ENCODE assay signal across 1 cellular context in the genomic region with DNA sequence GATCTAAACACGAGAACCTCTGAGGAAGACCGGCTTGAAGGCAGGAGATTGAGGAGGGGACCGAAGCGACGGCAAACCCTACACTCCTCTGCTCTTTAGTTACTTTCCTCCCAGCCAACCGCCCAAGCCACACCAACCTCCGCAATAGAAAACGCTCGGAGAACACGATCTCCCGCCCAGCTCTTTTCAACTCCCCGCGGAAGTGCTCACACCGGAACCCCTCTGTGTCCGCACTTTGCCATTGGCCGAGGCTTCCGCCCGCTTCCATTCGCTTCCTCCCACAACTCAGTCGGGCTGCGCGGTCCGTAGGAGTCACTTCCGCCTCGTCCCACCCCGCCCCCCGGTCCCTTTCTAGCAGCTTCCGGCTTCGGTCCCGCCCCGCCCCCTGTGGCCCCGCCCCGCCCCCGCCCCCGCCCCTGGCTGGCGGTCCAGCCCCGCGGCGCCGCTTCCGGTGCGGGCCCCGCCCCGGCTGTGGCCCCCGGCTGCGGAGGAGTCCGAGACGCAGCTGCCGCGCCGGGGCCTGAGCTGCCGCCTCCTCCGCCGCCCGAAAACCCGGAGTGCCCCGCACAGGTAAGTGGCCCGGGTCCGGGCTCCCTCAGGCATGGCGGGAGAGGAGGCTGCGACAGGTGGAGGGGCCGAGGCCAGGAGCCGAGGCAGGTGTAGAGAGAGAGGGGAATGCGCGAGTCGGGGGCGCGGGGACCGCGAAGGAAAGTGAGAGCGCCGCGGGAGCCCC.
TF ChIP-seq lines count a peak whose summit lies in the region.

A gene with protein sequence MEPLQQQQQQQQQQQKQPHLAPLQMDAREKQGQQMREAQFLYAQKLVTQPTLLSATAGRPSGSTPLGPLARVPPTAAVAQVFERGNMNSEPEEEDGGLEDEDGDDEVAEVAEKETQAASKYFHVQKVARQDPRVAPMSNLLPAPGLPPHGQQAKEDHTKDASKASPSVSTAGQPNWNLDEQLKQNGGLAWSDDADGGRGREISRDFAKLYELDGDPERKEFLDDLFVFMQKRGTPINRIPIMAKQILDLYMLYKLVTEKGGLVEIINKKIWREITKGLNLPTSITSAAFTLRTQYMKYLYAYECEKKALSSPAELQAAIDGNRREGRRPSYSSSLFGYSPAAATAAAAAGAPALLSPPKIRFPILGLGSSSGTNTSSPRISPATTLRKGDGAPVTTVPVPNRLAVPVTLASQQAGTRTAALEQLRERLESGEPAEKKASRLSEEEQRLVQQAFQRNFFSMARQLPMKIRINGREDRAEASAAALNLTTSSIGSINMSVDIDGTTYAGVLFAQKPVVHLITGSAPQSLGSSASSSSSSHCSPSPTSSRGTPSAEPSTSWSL (plus strand): TSS at position 460 of the 733 bp plus-strand sequence. CDS start 2,717 bp downstream, outside the sequence.

TF ChIP-seq in HepG2, 621 proteins besides CTCF, POLR2A, EP300 and RAD21 (continued from another document and continues in another):
- no peak for TF ChIP-seq NCOR1 (IDR thresholded peaks at IDR 0.05; ENCODE audit: borderline replicate concordance, low read length)
- TF ChIP-seq ZNF510 (CRISPR knock-in tag; IDR thresholded peaks at IDR 0.05; ENCODE audit: low read depth), result no peak
- no peak for TF ChIP-seq HNRNPL (IDR thresholded peaks at IDR 0.05; ENCODE audit: low read depth, low read length)
- TF ChIP-seq ZNF468 (CRISPR knock-in tag; IDR thresholded peaks at IDR 0.05), result no peak
- no peak for TF ChIP-seq ETV6 (CRISPR knock-in tag; conservative IDR thresholded peaks at IDR 0.05)
- TF ChIP-seq, protein P1, sequence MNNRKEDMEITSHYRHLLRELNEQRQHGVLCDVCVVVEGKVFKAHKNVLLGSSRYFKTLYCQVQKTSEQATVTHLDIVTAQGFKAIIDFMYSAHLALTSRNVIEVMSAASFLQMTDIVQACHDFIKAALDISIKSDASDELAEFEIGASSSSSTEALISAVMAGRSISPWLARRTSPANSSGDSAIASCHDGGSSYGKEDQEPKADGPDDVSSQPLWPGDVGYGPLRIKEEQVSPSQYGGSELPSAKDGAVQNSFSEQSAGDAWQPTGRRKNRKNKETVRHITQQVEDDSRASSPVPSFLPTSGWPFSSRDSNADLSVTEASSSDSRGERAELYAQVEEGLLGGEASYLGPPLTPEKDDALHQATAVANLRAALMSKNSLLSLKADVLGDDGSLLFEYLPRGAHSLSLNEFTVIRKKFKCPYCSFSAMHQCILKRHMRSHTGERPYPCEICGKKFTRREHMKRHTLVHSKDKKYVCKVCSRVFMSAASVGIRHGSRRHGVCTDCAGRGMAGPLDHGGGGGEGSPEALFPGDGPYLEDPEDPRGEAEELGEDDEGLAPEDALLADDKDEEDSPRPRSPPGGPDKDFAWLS (CRISPR knock-in tag; IDR thresholded peaks at IDR 0.05; ENCODE audit: borderline replicate concordance), result no peak
- TF ChIP-seq ZNF431 (CRISPR knock-in tag; IDR thresholded peaks at IDR 0.05; ENCODE audit: borderline replicate concordance, low read depth), result no peak
- TF ChIP-seq ZNF563 (CRISPR knock-in tag; IDR thresholded peaks at IDR 0.05), result peak; percentile 63
- no peak for TF ChIP-seq MEIS1 (CRISPR knock-in tag; IDR thresholded peaks at IDR 0.05; ENCODE audit: borderline replicate concordance)
- TF ChIP-seq REPIN1 (CRISPR knock-in tag; IDR thresholded peaks at IDR 0.05; ENCODE audit: borderline replicate concordance, low read depth), result peak; percentile 55; the same call in 1 of the 2 replicates
- no peak for TF ChIP-seq KAT7 (CRISPR knock-in tag; IDR thresholded peaks at IDR 0.05; ENCODE audit: borderline replicate concordance)
- 0 out of 2 replicates have a peak, but pooled peaks have one; percentile 19 for TF ChIP-seq ZNF317 (CRISPR knock-in tag; IDR thresholded peaks at IDR 0.05)
- no peak for TF ChIP-seq ZNF879 (CRISPR knock-in tag; IDR thresholded peaks at IDR 0.05)
- no peak for TF ChIP-seq TARDBP (CRISPR knock-in tag; IDR thresholded peaks at IDR 0.05)
- TF ChIP-seq, protein P2, sequence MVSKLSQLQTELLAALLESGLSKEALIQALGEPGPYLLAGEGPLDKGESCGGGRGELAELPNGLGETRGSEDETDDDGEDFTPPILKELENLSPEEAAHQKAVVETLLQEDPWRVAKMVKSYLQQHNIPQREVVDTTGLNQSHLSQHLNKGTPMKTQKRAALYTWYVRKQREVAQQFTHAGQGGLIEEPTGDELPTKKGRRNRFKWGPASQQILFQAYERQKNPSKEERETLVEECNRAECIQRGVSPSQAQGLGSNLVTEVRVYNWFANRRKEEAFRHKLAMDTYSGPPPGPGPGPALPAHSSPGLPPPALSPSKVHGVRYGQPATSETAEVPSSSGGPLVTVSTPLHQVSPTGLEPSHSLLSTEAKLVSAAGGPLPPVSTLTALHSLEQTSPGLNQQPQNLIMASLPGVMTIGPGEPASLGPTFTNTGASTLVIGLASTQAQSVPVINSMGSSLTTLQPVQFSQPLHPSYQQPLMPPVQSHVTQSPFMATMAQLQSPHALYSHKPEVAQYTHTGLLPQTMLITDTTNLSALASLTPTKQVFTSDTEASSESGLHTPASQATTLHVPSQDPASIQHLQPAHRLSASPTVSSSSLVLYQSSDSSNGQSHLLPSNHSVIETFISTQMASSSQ (IDR thresholded peaks at IDR 0.05; ENCODE audit: low read depth), result no peak
- TF ChIP-seq, protein P2 (CRISPR knock-in tag; IDR thresholded peaks at IDR 0.05; ENCODE audit: borderline replicate concordance), result no peak
- TF ChIP-seq, protein P3, sequence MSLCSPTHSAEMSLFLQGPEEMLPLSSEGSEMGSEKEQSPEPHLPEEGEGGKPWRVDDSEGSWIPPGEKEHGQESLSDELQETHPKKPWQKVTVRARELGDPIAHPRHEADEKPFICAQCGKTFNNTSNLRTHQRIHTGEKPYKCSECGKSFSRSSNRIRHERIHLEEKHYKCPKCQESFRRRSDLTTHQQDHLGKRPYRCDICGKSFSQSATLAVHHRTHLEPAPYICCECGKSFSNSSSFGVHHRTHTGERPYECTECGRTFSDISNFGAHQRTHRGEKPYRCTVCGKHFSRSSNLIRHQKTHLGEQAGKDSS (CRISPR knock-in tag; IDR thresholded peaks at IDR 0.05; ENCODE audit: borderline replicate concordance, low read depth), result 0 out of 2 replicates have a peak, but pooled peaks have one; percentile 52
- TF ChIP-seq, protein P4, sequence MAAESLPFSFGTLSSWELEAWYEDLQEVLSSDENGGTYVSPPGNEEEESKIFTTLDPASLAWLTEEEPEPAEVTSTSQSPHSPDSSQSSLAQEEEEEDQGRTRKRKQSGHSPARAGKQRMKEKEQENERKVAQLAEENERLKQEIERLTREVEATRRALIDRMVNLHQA (CRISPR knock-in tag; IDR thresholded peaks at IDR 0.05), result no peak
- TF ChIP-seq XBP1 (CRISPR knock-in tag; IDR thresholded peaks at IDR 0.05), result no peak
- no peak for TF ChIP-seq ZNF207 (IDR thresholded peaks at IDR 0.05; ENCODE audit: borderline replicate concordance)
- TF ChIP-seq ZNF883 (CRISPR knock-in tag; IDR thresholded peaks at IDR 0.05; ENCODE audit: not compliant biosample characterization), result no peak
- TF ChIP-seq ZBTB8A (CRISPR knock-in tag; IDR thresholded peaks at IDR 0.05; ENCODE audit: borderline replicate concordance, low read depth), result no peak
- TF ChIP-seq SIN3B (IDR thresholded peaks at IDR 0.05; ENCODE audit: low read length), result peak; percentile 98
- TF ChIP-seq NFIC (IDR thresholded peaks at IDR 0.05; ENCODE audit: low read length), result 0 out of 2 replicates have a peak, but pooled peaks have one; percentile 37
- no peak for TF ChIP-seq TOE1 (CRISPR knock-in tag; IDR thresholded peaks at IDR 0.05)
- TF ChIP-seq, protein P5, sequence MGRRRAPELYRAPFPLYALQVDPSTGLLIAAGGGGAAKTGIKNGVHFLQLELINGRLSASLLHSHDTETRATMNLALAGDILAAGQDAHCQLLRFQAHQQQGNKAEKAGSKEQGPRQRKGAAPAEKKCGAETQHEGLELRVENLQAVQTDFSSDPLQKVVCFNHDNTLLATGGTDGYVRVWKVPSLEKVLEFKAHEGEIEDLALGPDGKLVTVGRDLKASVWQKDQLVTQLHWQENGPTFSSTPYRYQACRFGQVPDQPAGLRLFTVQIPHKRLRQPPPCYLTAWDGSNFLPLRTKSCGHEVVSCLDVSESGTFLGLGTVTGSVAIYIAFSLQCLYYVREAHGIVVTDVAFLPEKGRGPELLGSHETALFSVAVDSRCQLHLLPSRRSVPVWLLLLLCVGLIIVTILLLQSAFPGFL (CRISPR knock-in tag; IDR thresholded peaks at IDR 0.05), result no peak
- TF ChIP-seq ZNF143 (CRISPR knock-in tag; IDR thresholded peaks at IDR 0.05), result peak; percentile 75
- TF ChIP-seq ESRRA (CRISPR knock-in tag; IDR thresholded peaks at IDR 0.05; ENCODE audit: low read depth), result no peak
- no peak for TF ChIP-seq WIZ (CRISPR knock-in tag; IDR thresholded peaks at IDR 0.05)
- no peak for TF ChIP-seq KLF11 (CRISPR knock-in tag; IDR thresholded peaks at IDR 0.05)
- TF ChIP-seq XRCC5 (optimal IDR thresholded peaks at IDR 0.05; ENCODE audit: low read length), result no peak
- 0 out of 2 replicates have a peak, but pooled peaks have one; percentile 10 for TF ChIP-seq ZBTB7B (CRISPR knock-in tag; IDR thresholded peaks at IDR 0.05)
- TF ChIP-seq TBP (CRISPR knock-in tag; IDR thresholded peaks at IDR 0.05), result no peak
- TF ChIP-seq MED8 (CRISPR knock-in tag; IDR thresholded peaks at IDR 0.05; ENCODE audit: insufficient replicate concordance), result no peak
- TF ChIP-seq, protein P6, sequence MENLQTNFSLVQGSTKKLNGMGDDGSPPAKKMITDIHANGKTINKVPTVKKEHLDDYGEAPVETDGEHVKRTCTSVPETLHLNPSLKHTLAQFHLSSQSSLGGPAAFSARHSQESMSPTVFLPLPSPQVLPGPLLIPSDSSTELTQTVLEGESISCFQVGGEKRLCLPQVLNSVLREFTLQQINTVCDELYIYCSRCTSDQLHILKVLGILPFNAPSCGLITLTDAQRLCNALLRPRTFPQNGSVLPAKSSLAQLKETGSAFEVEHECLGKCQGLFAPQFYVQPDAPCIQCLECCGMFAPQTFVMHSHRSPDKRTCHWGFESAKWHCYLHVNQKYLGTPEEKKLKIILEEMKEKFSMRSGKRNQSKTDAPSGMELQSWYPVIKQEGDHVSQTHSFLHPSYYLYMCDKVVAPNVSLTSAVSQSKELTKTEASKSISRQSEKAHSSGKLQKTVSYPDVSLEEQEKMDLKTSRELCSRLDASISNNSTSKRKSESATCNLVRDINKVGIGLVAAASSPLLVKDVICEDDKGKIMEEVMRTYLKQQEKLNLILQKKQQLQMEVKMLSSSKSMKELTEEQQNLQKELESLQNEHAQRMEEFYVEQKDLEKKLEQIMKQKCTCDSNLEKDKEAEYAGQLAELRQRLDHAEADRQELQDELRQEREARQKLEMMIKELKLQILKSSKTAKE (CRISPR knock-in tag; IDR thresholded peaks at IDR 0.05; ENCODE audit: borderline replicate concordance), result 0 out of 2 replicates have a peak, but pooled peaks have one; percentile 20
- no peak; the same call in 1 of the 2 replicates for TF ChIP-seq RXRB (CRISPR knock-in tag; IDR thresholded peaks at IDR 0.05; ENCODE audit: borderline replicate concordance)
- TF ChIP-seq, protein P7, sequence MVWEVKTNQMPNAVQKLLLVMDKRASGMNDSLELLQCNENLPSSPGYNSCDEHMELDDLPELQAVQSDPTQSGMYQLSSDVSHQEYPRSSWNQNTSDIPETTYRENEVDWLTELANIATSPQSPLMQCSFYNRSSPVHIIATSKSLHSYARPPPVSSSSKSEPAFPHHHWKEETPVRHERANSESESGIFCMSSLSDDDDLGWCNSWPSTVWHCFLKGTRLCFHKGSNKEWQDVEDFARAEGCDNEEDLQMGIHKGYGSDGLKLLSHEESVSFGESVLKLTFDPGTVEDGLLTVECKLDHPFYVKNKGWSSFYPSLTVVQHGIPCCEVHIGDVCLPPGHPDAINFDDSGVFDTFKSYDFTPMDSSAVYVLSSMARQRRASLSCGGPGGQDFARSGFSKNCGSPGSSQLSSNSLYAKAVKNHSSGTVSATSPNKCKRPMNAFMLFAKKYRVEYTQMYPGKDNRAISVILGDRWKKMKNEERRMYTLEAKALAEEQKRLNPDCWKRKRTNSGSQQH (CRISPR knock-in tag; IDR thresholded peaks at IDR 0.05; ENCODE audit: low read depth), result peak; percentile 85; the same call in 1 of the 2 replicates
- TF ChIP-seq, protein P8, sequence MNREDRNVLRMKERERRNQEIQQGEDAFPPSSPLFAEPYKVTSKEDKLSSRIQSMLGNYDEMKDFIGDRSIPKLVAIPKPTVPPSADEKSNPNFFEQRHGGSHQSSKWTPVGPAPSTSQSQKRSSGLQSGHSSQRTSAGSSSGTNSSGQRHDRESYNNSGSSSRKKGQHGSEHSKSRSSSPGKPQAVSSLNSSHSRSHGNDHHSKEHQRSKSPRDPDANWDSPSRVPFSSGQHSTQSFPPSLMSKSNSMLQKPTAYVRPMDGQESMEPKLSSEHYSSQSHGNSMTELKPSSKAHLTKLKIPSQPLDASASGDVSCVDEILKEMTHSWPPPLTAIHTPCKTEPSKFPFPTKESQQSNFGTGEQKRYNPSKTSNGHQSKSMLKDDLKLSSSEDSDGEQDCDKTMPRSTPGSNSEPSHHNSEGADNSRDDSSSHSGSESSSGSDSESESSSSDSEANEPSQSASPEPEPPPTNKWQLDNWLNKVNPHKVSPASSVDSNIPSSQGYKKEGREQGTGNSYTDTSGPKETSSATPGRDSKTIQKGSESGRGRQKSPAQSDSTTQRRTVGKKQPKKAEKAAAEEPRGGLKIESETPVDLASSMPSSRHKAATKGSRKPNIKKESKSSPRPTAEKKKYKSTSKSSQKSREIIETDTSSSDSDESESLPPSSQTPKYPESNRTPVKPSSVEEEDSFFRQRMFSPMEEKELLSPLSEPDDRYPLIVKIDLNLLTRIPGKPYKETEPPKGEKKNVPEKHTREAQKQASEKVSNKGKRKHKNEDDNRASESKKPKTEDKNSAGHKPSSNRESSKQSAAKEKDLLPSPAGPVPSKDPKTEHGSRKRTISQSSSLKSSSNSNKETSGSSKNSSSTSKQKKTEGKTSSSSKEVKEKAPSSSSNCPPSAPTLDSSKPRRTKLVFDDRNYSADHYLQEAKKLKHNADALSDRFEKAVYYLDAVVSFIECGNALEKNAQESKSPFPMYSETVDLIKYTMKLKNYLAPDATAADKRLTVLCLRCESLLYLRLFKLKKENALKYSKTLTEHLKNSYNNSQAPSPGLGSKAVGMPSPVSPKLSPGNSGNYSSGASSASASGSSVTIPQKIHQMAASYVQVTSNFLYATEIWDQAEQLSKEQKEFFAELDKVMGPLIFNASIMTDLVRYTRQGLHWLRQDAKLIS (CRISPR knock-in tag; IDR thresholded peaks at IDR 0.05), result no peak
- TF ChIP-seq, protein P9, sequence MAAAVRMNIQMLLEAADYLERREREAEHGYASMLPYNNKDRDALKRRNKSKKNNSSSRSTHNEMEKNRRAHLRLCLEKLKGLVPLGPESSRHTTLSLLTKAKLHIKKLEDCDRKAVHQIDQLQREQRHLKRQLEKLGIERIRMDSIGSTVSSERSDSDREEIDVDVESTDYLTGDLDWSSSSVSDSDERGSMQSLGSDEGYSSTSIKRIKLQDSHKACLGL (CRISPR knock-in tag; IDR thresholded peaks at IDR 0.05), result no peak; the same call in 1 of the 2 replicates
- no peak for TF ChIP-seq ZNF331 (CRISPR knock-in tag; IDR thresholded peaks at IDR 0.05)
- no peak for TF ChIP-seq CEBPG (CRISPR knock-in tag; IDR thresholded peaks at IDR 0.05)
- TF ChIP-seq MTF1 (CRISPR knock-in tag; IDR thresholded peaks at IDR 0.05), result no peak
- no peak for TF ChIP-seq ZSCAN22 (CRISPR knock-in tag; IDR thresholded peaks at IDR 0.05)
